10 cellular contexts compared by ENCODE assay signal in the genomic region with DNA sequence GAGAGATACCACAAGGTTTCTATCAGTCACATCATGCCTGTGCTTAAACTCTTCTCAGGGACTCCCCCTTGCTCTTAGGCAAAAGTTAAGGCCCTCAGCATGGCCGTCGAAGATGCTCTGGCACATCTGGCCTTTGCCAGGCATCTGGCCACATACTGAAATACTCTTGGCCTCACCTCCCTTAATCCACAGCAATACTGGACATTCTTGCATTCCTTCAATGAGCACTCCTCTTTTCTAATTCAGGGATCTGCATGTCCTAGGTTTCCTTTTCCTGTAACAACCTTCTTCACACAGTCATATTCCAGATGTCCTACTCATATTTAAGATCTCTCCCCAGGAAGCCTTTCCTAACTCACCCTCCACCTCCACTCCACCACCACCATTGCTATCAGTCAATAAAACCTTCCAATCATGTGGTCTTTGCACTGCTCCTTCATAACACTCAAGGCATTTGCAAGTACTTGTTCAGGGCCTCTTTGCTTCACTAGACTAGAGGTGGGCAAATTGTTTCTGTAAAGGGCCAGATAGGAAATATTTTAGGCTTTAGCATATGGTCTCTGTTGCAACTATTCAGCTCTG.
"Had no signal": no experiment of that assay in that cellular context is flagged by ENCODE, and none has a peak within 500 bp of the region (broad histone marks: within the 10 kb centered on the region; RNA-seq: fewer than 3 reads in every experiment).

No MANE protein-coding gene starts in this region.

- DNase-seq: activated CD4-positive, alpha-beta T cell treated with anti-CD3 and anti-CD28 coated beads, Interleukin-2, amount 50 U/mL, for 1 hour; activated naive CD4-positive, alpha-beta T cell treated with anti-CD3 and anti-CD28 coated beads, Interleukin-2, amount 50 U/mL, for 16 hours; amniotic stem cell; naive thymus-derived CD4-positive, alpha-beta T cell; right cardiac atrium; stimulated activated CD4-positive, alpha-beta T cell treated with anti-CD3 and anti-CD28 coated beads, Interleukin-1b, Interleukin-23, amount 100 ng/mL, for 48 hours; SW 1271; upper lobe of left lung had no signal

- H3K9me3 ChIP-seq: breast epithelium, upper lobe of left lung had no signal

- H3K36me3 ChIP-seq: breast epithelium, upper lobe of left lung had no signal

- H3K4me3 ChIP-seq: breast epithelium, upper lobe of left lung had no signal

- H3K27ac ChIP-seq: breast epithelium had no signal

- ATAC-seq: naive thymus-derived CD4-positive, alpha-beta T cell; right cardiac atrium; stimulated activated memory B cell treated with anti-CD40 and anti-IgM and Interleukin-4, amounts not matched to agents 10 μg/mL and 1 μg/mL and 100 μg/mL, for 72 hours had no signal

- H3K27me3 ChIP-seq: breast epithelium, upper lobe of left lung had no signal
